ENCODE assay signal across 10 cellular contexts in genomic region chr4:17812801-17813200, GRCh38. TPM values are rescaled to one million over a fixed set of nuclear protein-coding genes. Genes with fewer than 3 reads are reported as not detected.
DNase-seq lines count a peak whose midpoint lies in the region; FAIRE-seq and TF ChIP-seq lines count a peak whose summit lies in the region.
"Had no signal": no experiment of that assay in that cellular context is flagged by ENCODE, and none has a peak within 500 bp of the region (broad histone marks: within the 10 kb centered on the region; RNA-seq: fewer than 3 reads in every experiment).

No MANE protein-coding gene starts in this region.

- DNase-seq in GM06990 (ENCODE audit: extremely low read depth, insufficient read length) (no peak), Karpas-422 (no peak), astrocyte (ENCODE audit: low read depth) (no peak), myocyte (ENCODE audit: low read depth) (peak; percentile 35), NCI-H1092 treated with DMSO at 0.1 percent for 48 hours (lab: John Stamatoyannopoulos, UW) (no peak), NCI-H1105 (lab: John Stamatoyannopoulos, UW) (no peak)
- DNase-seq in central memory CD4-positive, alpha-beta T cell = no peak
- DNase-seq in activated CD8-positive, alpha-beta memory T cell treated with anti-CD3 and anti-CD28 coated beads, Interleukin-2, amount 50 U/mL, for 48 hours = no peak

- H3K79me2 ChIP-seq in Karpas-422 (ENCODE audit: low read length) = peaks cover 96% of the 10 kb centered on the region
- peaks cover 94% of the 10 kb centered on the region for H3K79me2 ChIP-seq in astrocyte (ENCODE audit: insufficient read depth, low read length)

- TF ChIP-seq CTCF in GM06990 (IDR thresholded peaks at IDR 0.05; ENCODE audit: insufficient read depth, low read length, poor library complexity, severe bottlenecking) (no peak), astrocyte (IDR thresholded peaks at IDR 0.05; ENCODE audit: insufficient read depth, low read depth, low read length) (no peak)

- H3K4me3 Mint-ChIP-seq in astrocyte (ENCODE audit: unreplicated experiment) = no peak overlapping the region

- no peaks in the 10 kb centered on the region for H3K36me3 Mint-ChIP-seq in astrocyte (ENCODE audit: low read depth, unreplicated experiment)

- FAIRE-seq in astrocyte (lab: Jason Lieb, UNC) = no peak

- H3K9ac ChIP-seq in Karpas-422 (ENCODE audit: low read length) (peak overlapping the region; percentile 84), astrocyte (ENCODE audit: low read length) (peak overlapping the region; percentile 94)

- H4K20me1 ChIP-seq in Karpas-422 (ENCODE audit: insufficient read depth, low read depth, low read length) (peaks cover 19% of the 10 kb centered on the region), astrocyte (ENCODE audit: insufficient read depth, low read length) (peaks cover 15% of the 10 kb centered on the region)

- H2AFZ ChIP-seq in Karpas-422 (ENCODE audit: low read length) = no peak overlapping the region
- peak overlapping the region; percentile 25 for H2AFZ ChIP-seq in astrocyte (ENCODE audit: low read depth, low read length)

- H3K9me2 ChIP-seq in Karpas-422 (replicated peaks; ENCODE audit: insufficient read depth, low read length) = no peaks in the 10 kb centered on the region

- H3K27me3 ChIP-seq in GM06990 (replicated peaks; ENCODE audit: control insufficient read depth, insufficient read depth, low read length) (no peaks in the 10 kb centered on the region), Karpas-422 (ENCODE audit: low read length) (no peaks in the 10 kb centered on the region), astrocyte (ENCODE audit: insufficient read depth, low read length) (no peaks in the 10 kb centered on the region)

- H3K9me3 ChIP-seq in Karpas-422 (ENCODE audit: low read length) (no peaks in the 10 kb centered on the region), astrocyte (ENCODE audit: insufficient read depth, low read depth, low read length) (no peaks in the 10 kb centered on the region)

- H3K4me1 Mint-ChIP-seq in astrocyte (ENCODE audit: low read depth, unreplicated experiment) = peaks cover 14% of the 10 kb centered on the region

- peaks cover 36% of the 10 kb centered on the region for H3K4me1 ChIP-seq in Karpas-422 (ENCODE audit: low read length)
- H3K4me1 ChIP-seq in astrocyte (ENCODE audit: insufficient read depth, low read length) = peaks cover 11% of the 10 kb centered on the region

- H3K4me2 ChIP-seq in Karpas-422 (ENCODE audit: low read depth, low read length, poor library complexity, severe bottlenecking) = peak overlapping the region; percentile 80
- H3K4me2 ChIP-seq in astrocyte (ENCODE audit: low read length) = peak overlapping the region; percentile 92

- H3K27ac ChIP-seq in Karpas-422 (ENCODE audit: low read length) (peak overlapping the region; percentile 64), astrocyte (ENCODE audit: low read depth, low read length) (no peak overlapping the region)

- no peaks in the 10 kb centered on the region for H3K27me3 Mint-ChIP-seq in astrocyte (ENCODE audit: low read depth, unreplicated experiment)

- peak overlapping the region; percentile 77 for H3K4me3 ChIP-seq in GM06990 (replicated peaks; ENCODE audit: low read depth, low read length)
- H3K4me3 ChIP-seq in Karpas-422 (ENCODE audit: low read length) = peak overlapping the region; percentile 93
- H3K4me3 ChIP-seq in astrocyte (ENCODE audit: insufficient read depth, low read depth, low read length) = peak overlapping the region; percentile 45
- H3K4me3 ChIP-seq: lung had no signal

- H3K27ac Mint-ChIP-seq in astrocyte (ENCODE audit: unreplicated experiment) = no peak overlapping the region

- no peaks in the 10 kb centered on the region; the same call in 1 of the 2 replicates for H3K36me3 ChIP-seq in GM06990 (ENCODE audit: control insufficient read depth, insufficient read depth, low read length)
- H3K36me3 ChIP-seq in Karpas-422 (ENCODE audit: insufficient read depth, low read length) = peaks cover 53% of the 10 kb centered on the region
- H3K36me3 ChIP-seq in astrocyte (ENCODE audit: insufficient read depth, low read length) = no peaks in the 10 kb centered on the region

- H3K9me3 Mint-ChIP-seq in astrocyte (ENCODE audit: unreplicated experiment) = no peaks in the 10 kb centered on the region

RNA-seq across cellular contexts. Expression of gene NCAPG, which starts 2.0 kb away (rescaled TPM):
- total RNA-seq in Karpas-422 (2014; rRNA removed; shearing (Covaris generic); ENCODE audit: low replicate concordance) = 21.0 and 46.3 TPM in 2 replicates
- total RNA-seq in astrocyte = 2.6 and 4.7 TPM in 2 replicates
- 1.5 and 1.8 TPM in 2 replicates for total RNA-seq in myocyte
- polyA plus RNA-seq in myocyte (2012) = 0.19 TPM

RNA-seq across cellular contexts. Expression of gene DCAF16, which starts 2.2 kb away (rescaled TPM):
- 54.0 and 69.4 TPM in 2 replicates for total RNA-seq in Karpas-422 (2014; rRNA removed; shearing (Covaris generic); ENCODE audit: low replicate concordance)
- total RNA-seq in astrocyte (29.0 and 32.7 TPM in 2 replicates), myocyte (15.4 and 21.4 TPM in 2 replicates)
- 10.8 TPM for polyA plus RNA-seq in myocyte (2012)

RNA-seq across cellular contexts. Expression of gene FAM184B, which starts 31.4 kb away (rescaled TPM):
- total RNA-seq in Karpas-422 (2014; rRNA removed; shearing (Covaris generic); ENCODE audit: low replicate concordance) = not detected in 2 replicates
- 0.46 and 0.54 TPM in 2 replicates for total RNA-seq in astrocyte
- total RNA-seq in myocyte = not detected in 2 replicates
- 0.04 TPM for polyA plus RNA-seq in myocyte (2012)
- total RNA-seq: subcutaneous adipose tissue had no signal
